27 cellular contexts compared by ENCODE assay signal in genomic region chr17:80027043-80027435, GRCh38. TPM values are rescaled to one million over a fixed set of nuclear protein-coding genes. Genes with fewer than 3 reads are reported as not detected.
"Had no signal": no experiment of that assay in that cellular context is flagged by ENCODE, and none has a peak within 500 bp of the region (broad histone marks: within the 10 kb centered on the region; RNA-seq: fewer than 3 reads in every experiment).

No MANE protein-coding gene starts in this region.

- H3K9me3 ChIP-seq: adrenal gland, Peyer's patch, SJSA1 had no signal

- H3K4me3 ChIP-seq: adrenal gland, Peyer's patch, SJSA1 had no signal

- H3K27ac Mint-ChIP-seq: activated CD4-positive, alpha-beta T cell treated with anti-CD3 and anti-CD28 coated beads for 36 hours; activated CD8-positive, alpha-beta T cell treated with anti-CD3 and anti-CD28 coated beads for 36 hours; activated naive CD4-positive, alpha-beta T cell treated with anti-CD3 and anti-CD28 coated beads, Interleukin-2, amount 10 ng/mL, durations not matched to agents 7 days and 5 days; activated naive CD8-positive, alpha-beta T cell treated with anti-CD3 and anti-CD28 coated beads for 36 hours; activated T-cell treated with anti-CD3 and anti-CD28 coated beads, Interleukin-2, amount 50 U/mL, for 72 hours; activated T-helper 2 cell treated with anti-CD3 and anti-CD28 coated beads, Interferon-gamma antibody, Interleukin-2, Interleukin-4, amounts not matched to agents 10 μg/mL and 5 μg/mL and 100 μg/mL, durations not matched to agents 14 hours and 24 hours and 36 hours; T-helper 2 cell treated with Interferon-gamma antibody and Interleukin-4, amounts not matched to agents 5 μg/mL and 100 μg/mL, for 36 hours had no signal

- H3K36me3 ChIP-seq: adrenal gland, Peyer's patch had no signal

- H3K36me3 Mint-ChIP-seq: activated naive CD4-positive, alpha-beta T cell treated with anti-CD3 and anti-CD28 coated beads, Interleukin-2, amount 10 ng/mL, durations not matched to agents 7 days and 5 days; activated naive CD8-positive, alpha-beta T cell treated with anti-CD3 and anti-CD28 coated beads for 36 hours had no signal

- H3K27ac ChIP-seq: adrenal gland, Peyer's patch, RWPE1, SJSA1 had no signal

- ATAC-seq: activated CD4-positive, alpha-beta T cell treated with anti-CD3 and anti-CD28 coated beads for 36 hours; activated CD8-positive, alpha-beta T cell treated with anti-CD3 and anti-CD28 coated beads for 36 hours; activated T-cell treated with anti-CD3 and anti-CD28 coated beads, Interleukin-2, amount 50 U/mL, for 72 hours; SK-N-SH treated with all-trans-retinoic acid at 6 μM for 48 hours had no signal

- H3K27me3 Mint-ChIP-seq: activated CD4-positive, alpha-beta T cell treated with anti-CD3 and anti-CD28 coated beads for 36 hours; activated CD8-positive, alpha-beta T cell treated with anti-CD3 and anti-CD28 coated beads for 36 hours; activated naive CD8-positive, alpha-beta T cell treated with anti-CD3 and anti-CD28 coated beads for 36 hours had no signal

- DNase-seq: activated CD4-positive, alpha-beta T cell treated with anti-CD3 and anti-CD28 coated beads for 36 hours; activated CD4-positive, alpha-beta T cell treated with anti-CD3 and anti-CD28 coated beads, Interleukin-2, amount 50 U/mL, for 1 hour; activated CD8-positive, alpha-beta memory T cell treated with anti-CD3 and anti-CD28 coated beads, Interleukin-2, amount 50 U/mL, for 4 hours; activated CD8-positive, alpha-beta T cell treated with anti-CD3 and anti-CD28 coated beads for 36 hours; activated gamma-delta T cell treated with Interleukin-2 at 50 U/mL for 16 hours; activated naive CD4-positive, alpha-beta T cell treated with anti-CD3 and anti-CD28 coated beads, Interleukin-2, amount 10 ng/mL, durations not matched to agents 7 days and 5 days; activated naive CD8-positive, alpha-beta T cell treated with anti-CD3 and anti-CD28 coated beads for 36 hours; activated T-cell treated with anti-CD3 and anti-CD28 coated beads, Interleukin-2, amount 50 U/mL, for 72 hours; adrenal gland; anterior cingulate cortex; central memory CD4-positive, alpha-beta T cell; Karpas-422; MM.1S; NCI-H1105 treated with DMSO at 0.1 percent for 48 hours; NCI-H1436 treated with DMSO at 0.1 percent for 48 hours; NCI-H187; NK-92 treated with Interleukin-12 subunit alpha and Interleukin-12 subunit beta, amount 100 ng/mL, for 24 hours; OCI-M1; Peyer's patch; Right ventricle myocardium superior; SW 1271 had no signal

- H3K9me3 Mint-ChIP-seq: activated CD8-positive, alpha-beta T cell treated with anti-CD3 and anti-CD28 coated beads for 36 hours; activated naive CD4-positive, alpha-beta T cell treated with anti-CD3 and anti-CD28 coated beads, Interleukin-2, amount 10 ng/mL, durations not matched to agents 7 days and 5 days; activated naive CD8-positive, alpha-beta T cell treated with anti-CD3 and anti-CD28 coated beads for 36 hours; activated T-cell treated with anti-CD3 and anti-CD28 coated beads, Interleukin-2, amount 50 U/mL, for 72 hours; activated T-helper 2 cell treated with anti-CD3 and anti-CD28 coated beads, Interferon-gamma antibody, Interleukin-2, Interleukin-4, amounts not matched to agents 10 μg/mL and 5 μg/mL and 100 μg/mL, durations not matched to agents 14 hours and 24 hours and 36 hours; T-helper 2 cell treated with Interferon-gamma antibody and Interleukin-4, amounts not matched to agents 5 μg/mL and 100 μg/mL, for 36 hours had no signal

- H3K4me1 Mint-ChIP-seq: activated CD4-positive, alpha-beta T cell treated with anti-CD3 and anti-CD28 coated beads for 36 hours; activated naive CD8-positive, alpha-beta T cell treated with anti-CD3 and anti-CD28 coated beads for 36 hours had no signal

- H3K27me3 ChIP-seq: adrenal gland, Peyer's patch, SJSA1 had no signal

- H3K4me3 Mint-ChIP-seq: activated CD4-positive, alpha-beta T cell treated with anti-CD3 and anti-CD28 coated beads for 36 hours; activated CD8-positive, alpha-beta T cell treated with anti-CD3 and anti-CD28 coated beads for 36 hours; activated naive CD4-positive, alpha-beta T cell treated with anti-CD3 and anti-CD28 coated beads, Interleukin-2, amount 10 ng/mL, durations not matched to agents 7 days and 5 days; activated naive CD8-positive, alpha-beta T cell treated with anti-CD3 and anti-CD28 coated beads for 36 hours; activated T-cell treated with anti-CD3 and anti-CD28 coated beads, Interleukin-2, amount 50 U/mL, for 72 hours; T-helper 2 cell treated with Interferon-gamma antibody and Interleukin-4, amounts not matched to agents 5 μg/mL and 100 μg/mL, for 36 hours had no signal

RNA-seq across cellular contexts. Expression of gene CCDC40, which starts 9.4 kb away (rescaled TPM):
- total RNA-seq: activated T-helper 2 cell treated with anti-CD3 and anti-CD28 coated beads, Interferon-gamma antibody, Interleukin-2, Interleukin-4, amounts not matched to agents 10 μg/mL and 5 μg/mL and 100 μg/mL, durations not matched to agents 14 hours and 24 hours and 36 hours; T-helper 1 cell treated with Interleukin-12 subunit alpha and Interleukin-12 subunit beta and Interleukin-4 antibody, amounts not matched to agents 30 ng/mL and 1 ng/mL, for 36 hours had no signal
